In the genomic region with DNA sequence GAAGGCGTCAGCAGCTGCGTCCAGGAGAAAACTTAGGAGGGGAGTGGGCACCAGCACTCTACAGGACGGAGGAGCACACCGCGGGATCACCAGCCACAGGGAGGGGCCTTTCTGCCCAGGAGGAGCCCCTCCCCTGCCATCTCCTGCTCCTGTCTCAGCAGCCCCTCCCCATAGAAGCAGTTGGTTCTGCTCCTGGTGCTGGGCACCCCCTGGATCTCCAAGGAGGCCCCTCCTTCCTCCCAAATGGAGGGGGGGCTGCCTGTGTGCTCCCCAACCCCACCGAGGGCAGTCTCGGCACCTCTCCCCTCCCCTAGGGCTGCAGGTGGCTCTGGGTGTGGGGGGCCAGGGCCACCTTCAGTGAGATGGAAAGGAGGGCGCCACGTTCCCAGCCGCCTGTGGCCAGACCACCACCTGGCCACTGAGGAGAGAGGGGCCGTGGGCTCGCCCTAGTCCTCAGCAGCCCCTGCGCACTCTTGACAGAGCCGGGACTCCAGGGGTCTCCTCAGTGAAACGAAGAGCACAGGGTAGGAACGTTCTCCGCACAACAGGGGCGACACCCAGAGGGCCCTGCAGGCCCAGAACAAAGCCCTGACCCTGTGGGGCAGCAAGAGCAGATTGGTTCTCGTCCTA, we compare ENCODE assay signal across 1 cellular context.
TF ChIP-seq lines count a peak whose summit lies in the region.

No MANE protein-coding gene starts in this region.

TF ChIP-seq in H1, 55 proteins besides CTCF, POLR2A, EP300 and RAD21:
- TF ChIP-seq RFX5 (IDR thresholded peaks at IDR 0.05; ENCODE audit: borderline replicate concordance, low read depth, low read length), result no peak
- TF ChIP-seq FOSL1 (IDR thresholded peaks at IDR 0.05; ENCODE audit: insufficient read depth, low read depth, low read length), result no peak
